ENCODE assay signal across 27 cellular contexts in genomic region chr1:218943371-218943770, GRCh38.
"Had no signal": no experiment of that assay in that cellular context is flagged by ENCODE, and none has a peak within 500 bp of the region (broad histone marks: within the 10 kb centered on the region; RNA-seq: fewer than 3 reads in every experiment).

No MANE protein-coding gene starts in this region.

- H3K9me3 ChIP-seq: adrenal gland, body of pancreas, gastrocnemius medialis had no signal

- H3K4me3 ChIP-seq: adrenal gland, body of pancreas, esophagus muscularis mucosa, gastrocnemius medialis had no signal

- H3K27me3 ChIP-seq: adrenal gland, body of pancreas, esophagus muscularis mucosa, foreskin keratinocyte, gastrocnemius medialis had no signal

- H3K36me3 ChIP-seq: adrenal gland, esophagus muscularis mucosa, gastrocnemius medialis had no signal

- H3K4me1 ChIP-seq: adrenal gland, body of pancreas, gastrocnemius medialis had no signal

- H3K27ac ChIP-seq: adrenal gland, body of pancreas, foreskin keratinocyte, gastrocnemius medialis had no signal

- DNase-seq: activated CD4-positive, alpha-beta memory T cell treated with anti-CD3 and anti-CD28 coated beads for 36 hours; activated CD4-positive, alpha-beta T cell treated with anti-CD3 and anti-CD28 coated beads for 36 hours; activated CD4-positive, alpha-beta T cell treated with anti-CD3 and anti-CD28 coated beads, Interleukin-2, amount 10 ng/mL, durations not matched to agents 24 days and 14 days; activated CD4-positive, CD25-positive, alpha-beta regulatory T cell; activated CD4-positive, CD25-positive, alpha-beta regulatory T cell treated with anti-CD3 and anti-CD28 coated beads, Interleukin-2, amount 50 U/mL, for 72 hours; activated CD8-positive, alpha-beta memory T cell treated with anti-CD3 and anti-CD28 coated beads, Interleukin-2, amount 10 ng/mL, durations not matched to agents 7 days and 5 days; activated CD8-positive, alpha-beta memory T cell treated with anti-CD3 and anti-CD28 coated beads, Interleukin-2, amount 50 U/mL, for 4 hours; activated CD8-positive, alpha-beta T cell treated with anti-CD3 and anti-CD28 coated beads, Interleukin-2, amount 10 ng/mL, durations not matched to agents 7 days and 5 days; activated effector memory CD4-positive, alpha-beta T cell treated with anti-CD3 and anti-CD28 coated beads, Interleukin-2, amount 50 U/mL, for 16 hours; activated naive CD4-positive, alpha-beta T cell treated with anti-CD3 and anti-CD28 coated beads for 36 hours; activated naive CD8-positive, alpha-beta T cell treated with anti-CD3 and anti-CD28 coated beads for 36 hours; activated naive CD8-positive, alpha-beta T cell treated with anti-CD3 and anti-CD28 coated beads, Interleukin-2, amount 50 U/mL, for 24 hours; activated T-cell treated with anti-CD3 and anti-CD28 coated beads, Interleukin-2, amount 50 U/mL, for 1 hour; activated T-cell treated with anti-CD3 and anti-CD28 coated beads, Interleukin-2, amount 50 U/mL, for 48 hours; adrenal gland; amygdala; aorta; body of pancreas; central memory CD4-positive, alpha-beta T cell; cortex of kidney; effector CD4-positive, alpha-beta T cell; effector memory CD8-positive, alpha-beta T cell; erythroblast; foreskin keratinocyte; gastrocnemius medialis; T-helper 2 cell had no signal
